1 cellular context compared by ENCODE assay signal in the genomic region with DNA sequence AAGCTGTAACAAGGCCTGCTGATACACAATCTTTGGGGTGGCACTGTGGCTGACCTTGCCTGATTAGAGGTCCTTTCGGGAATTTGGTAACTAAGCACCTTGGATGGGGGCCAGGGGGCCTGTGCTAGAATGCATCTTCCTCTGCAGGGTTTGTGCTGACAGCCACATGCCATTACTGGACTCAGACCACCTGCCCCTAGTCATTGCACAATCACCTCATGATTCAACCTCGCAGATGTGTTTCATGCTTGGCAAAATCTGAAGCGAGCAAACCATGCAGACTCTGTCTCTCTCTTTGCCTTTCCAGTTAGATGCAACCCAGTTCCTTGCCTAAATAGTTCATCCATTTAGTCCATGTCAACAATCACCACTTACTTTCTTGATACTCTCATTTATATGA.
TF ChIP-seq lines count a peak whose summit lies in the region.

No MANE protein-coding gene starts in this region.

TF ChIP-seq in HepG2, 621 proteins besides CTCF, POLR2A, EP300 and RAD21 (continued from another document):
- TF ChIP-seq, protein P1, sequence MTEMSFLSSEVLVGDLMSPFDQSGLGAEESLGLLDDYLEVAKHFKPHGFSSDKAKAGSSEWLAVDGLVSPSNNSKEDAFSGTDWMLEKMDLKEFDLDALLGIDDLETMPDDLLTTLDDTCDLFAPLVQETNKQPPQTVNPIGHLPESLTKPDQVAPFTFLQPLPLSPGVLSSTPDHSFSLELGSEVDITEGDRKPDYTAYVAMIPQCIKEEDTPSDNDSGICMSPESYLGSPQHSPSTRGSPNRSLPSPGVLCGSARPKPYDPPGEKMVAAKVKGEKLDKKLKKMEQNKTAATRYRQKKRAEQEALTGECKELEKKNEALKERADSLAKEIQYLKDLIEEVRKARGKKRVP (CRISPR knock-in tag; IDR thresholded peaks at IDR 0.05): peak in 1 of 2 experiments; percentile 96; a peak in 2 of 4 replicates
- peak; percentile 97 for TF ChIP-seq CEBPB (IDR thresholded peaks at IDR 0.05; ENCODE audit: borderline replicate concordance, low read depth, low read length)
- peak; percentile 35; the same call in 1 of the 2 replicates for TF ChIP-seq ZNF12 (CRISPR knock-in tag; IDR thresholded peaks at IDR 0.05)
- peak; percentile 76 for TF ChIP-seq FOSL2 (CRISPR knock-in tag; IDR thresholded peaks at IDR 0.05)
- TF ChIP-seq, protein P2, sequence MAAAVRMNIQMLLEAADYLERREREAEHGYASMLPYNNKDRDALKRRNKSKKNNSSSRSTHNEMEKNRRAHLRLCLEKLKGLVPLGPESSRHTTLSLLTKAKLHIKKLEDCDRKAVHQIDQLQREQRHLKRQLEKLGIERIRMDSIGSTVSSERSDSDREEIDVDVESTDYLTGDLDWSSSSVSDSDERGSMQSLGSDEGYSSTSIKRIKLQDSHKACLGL (CRISPR knock-in tag; IDR thresholded peaks at IDR 0.05): no peak
- no peak for TF ChIP-seq ZNF543 (CRISPR knock-in tag; IDR thresholded peaks at IDR 0.05)
- TF ChIP-seq ZNF644 (CRISPR knock-in tag; IDR thresholded peaks at IDR 0.05; ENCODE audit: low read depth): peak; percentile 81
- TF ChIP-seq, protein P3, sequence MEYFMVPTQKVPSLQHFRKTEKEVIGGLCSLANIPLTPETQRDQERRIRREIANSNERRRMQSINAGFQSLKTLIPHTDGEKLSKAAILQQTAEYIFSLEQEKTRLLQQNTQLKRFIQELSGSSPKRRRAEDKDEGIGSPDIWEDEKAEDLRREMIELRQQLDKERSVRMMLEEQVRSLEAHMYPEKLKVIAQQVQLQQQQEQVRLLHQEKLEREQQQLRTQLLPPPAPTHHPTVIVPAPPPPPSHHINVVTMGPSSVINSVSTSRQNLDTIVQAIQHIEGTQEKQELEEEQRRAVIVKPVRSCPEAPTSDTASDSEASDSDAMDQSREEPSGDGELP (IDR thresholded peaks at IDR 0.05; ENCODE audit: borderline replicate concordance, low read depth): peak; percentile 41; the same call in 1 of the 2 replicates
- 0 out of 2 replicates have a peak, but pooled peaks have one; percentile 40 for TF ChIP-seq CBX5 (CRISPR knock-in tag; IDR thresholded peaks at IDR 0.05; ENCODE audit: borderline replicate concordance)
- TF ChIP-seq, protein P4, sequence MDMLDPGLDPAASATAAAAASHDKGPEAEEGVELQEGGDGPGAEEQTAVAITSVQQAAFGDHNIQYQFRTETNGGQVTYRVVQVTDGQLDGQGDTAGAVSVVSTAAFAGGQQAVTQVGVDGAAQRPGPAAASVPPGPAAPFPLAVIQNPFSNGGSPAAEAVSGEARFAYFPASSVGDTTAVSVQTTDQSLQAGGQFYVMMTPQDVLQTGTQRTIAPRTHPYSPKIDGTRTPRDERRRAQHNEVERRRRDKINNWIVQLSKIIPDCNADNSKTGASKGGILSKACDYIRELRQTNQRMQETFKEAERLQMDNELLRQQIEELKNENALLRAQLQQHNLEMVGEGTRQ (IDR thresholded peaks at IDR 0.05; ENCODE audit: low read depth, low read length): no peak
- TF ChIP-seq, protein P4 (CRISPR knock-in tag; IDR thresholded peaks at IDR 0.05; ENCODE audit: borderline replicate concordance): peak; percentile 24; the same call in 1 of the 2 replicates
- TF ChIP-seq FOXA3 (CRISPR knock-in tag; IDR thresholded peaks at IDR 0.05): peak; percentile 10; the same call in 1 of the 2 replicates
- 0 out of 2 replicates have a peak, but pooled peaks have one; percentile 33 for TF ChIP-seq THAP11 (CRISPR knock-in tag; IDR thresholded peaks at IDR 0.05)
- TF ChIP-seq GATAD2A (CRISPR knock-in tag; IDR thresholded peaks at IDR 0.05): peak; percentile 63
- peak; percentile 92 for TF ChIP-seq CEBPG (CRISPR knock-in tag; IDR thresholded peaks at IDR 0.05)
